ENCODE assay signal across 7 cellular contexts in genomic region chr14:93207468-93208308, GRCh38. TPM values are rescaled to one million over a fixed set of nuclear protein-coding genes. Genes with fewer than 3 reads are reported as not detected.
DNase-seq lines count a peak whose midpoint lies in the region; ATAC-seq and TF ChIP-seq lines count a peak whose summit lies in the region.

No MANE protein-coding gene starts in this region.

- ATAC-seq in GM21423 (IDR thresholded peaks at IDR 0.05; ENCODE audit: unreplicated experiment): peak; percentile 36

- DNase-seq in HPDE6-E6E7 (ENCODE audit: extremely low spot score) (peak; percentile 40), RPMI7951 (ENCODE audit: low read depth) (peak; percentile 59), caudate nucleus (lab: John Stamatoyannopoulos, UW) (peak in 37 of 61 donors; percentile 7 to 85 (median 65)), islet precursor cell (peak; percentile 74), smooth muscle cell (lab: John Stamatoyannopoulos, UW; ENCODE audit: unreplicated experiment) (peak; percentile 66)

- H3K36me3 ChIP-seq in ES-I3 (ENCODE audit: insufficient read depth, low read length): no peaks in the 10 kb centered on the region
- no peaks in the 10 kb centered on the region for H3K36me3 ChIP-seq in smooth muscle cell (ENCODE audit: low read depth)

- H3K9me3 ChIP-seq in ES-I3 (ENCODE audit: control insufficient read depth, insufficient read depth, low read length): no peaks in the 10 kb centered on the region
- no peaks in the 10 kb centered on the region for H3K9me3 ChIP-seq in smooth muscle cell (replicated peaks; ENCODE audit: low read depth)

- H3K79me2 ChIP-seq in smooth muscle cell (ENCODE audit: low read depth): peaks cover 29% of the 10 kb centered on the region

- H2AFZ ChIP-seq in smooth muscle cell (ENCODE audit: low read depth): peak overlapping the region; percentile 68

- peak overlapping the region; percentile 87 for H3K4me2 ChIP-seq in smooth muscle cell

- no peaks in the 10 kb centered on the region for H4K20me1 ChIP-seq in smooth muscle cell (ENCODE audit: low read depth)

- no peaks in the 10 kb centered on the region for H3K27me3 ChIP-seq in smooth muscle cell (ENCODE audit: low read depth)

- H3K9ac ChIP-seq in ES-I3 (ENCODE audit: low read depth, low read length) (peak overlapping the region; percentile 98), smooth muscle cell (ENCODE audit: low read depth) (peak overlapping the region; percentile 15)

- WGBS in smooth muscle cell (ENCODE audit: low lambda C conversion rate): 1% methylated on average over 16 of the region's 23 CpGs

- peak overlapping the region; percentile 73 for H3K4me3 ChIP-seq in smooth muscle cell

- H3F3A ChIP-seq in smooth muscle cell (ENCODE audit: low read depth): no peaks in the 10 kb centered on the region

- TF ChIP-seq CTCF in smooth muscle cell (IDR thresholded peaks at IDR 0.05; ENCODE audit: borderline replicate concordance, insufficient read depth, poor library complexity, severe bottlenecking): peak; percentile 46

- no peaks in the 10 kb centered on the region for H3K4me1 ChIP-seq in ES-I3 (ENCODE audit: insufficient read depth, low read length)
- H3K4me1 ChIP-seq in smooth muscle cell (ENCODE audit: low read depth): peaks cover 11% of the 10 kb centered on the region

- H3K27ac ChIP-seq in caudate nucleus (ENCODE audit: low read depth, low read length) (peak overlapping the region; percentile 55), smooth muscle cell (ENCODE audit: low read depth) (peak overlapping the region; percentile 33)

RNA-seq across cellular contexts. Expression of gene UBR7, which starts 0.6 kb away (rescaled TPM):
- total RNA-seq in RPMI7951 (2014; rRNA removed; shearing (Covaris generic)): 59.6 and 71.9 TPM in 2 replicates
- 12.8 and 22.7 TPM in 2 replicates for total RNA-seq in smooth muscle cell
- 8.0 and 12.0 TPM in 2 replicates for polyA plus RNA-seq in smooth muscle cell

RNA-seq across cellular contexts. Expression of gene GON7, which starts 0.8 kb away (rescaled TPM):
- 35.4 and 49.2 TPM in 2 replicates for total RNA-seq in RPMI7951 (2014; rRNA removed; shearing (Covaris generic))
- total RNA-seq in smooth muscle cell: 9.6 and 10.9 TPM in 2 replicates
- polyA plus RNA-seq in smooth muscle cell: 8.5 and 8.6 TPM in 2 replicates

RNA-seq across cellular contexts. Expression of gene LYSET, which starts 22.6 kb away (rescaled TPM):
- 10.2 and 15.4 TPM in 2 replicates for total RNA-seq in RPMI7951 (2014; rRNA removed; shearing (Covaris generic))
- 5.2 and 7.9 TPM in 2 replicates for total RNA-seq in smooth muscle cell
- 9.2 and 17.9 TPM in 2 replicates for polyA plus RNA-seq in smooth muscle cell

RNA-seq across cellular contexts. Expression of gene MOAP1, which starts 23.0 kb away (rescaled TPM):
- 6.5 and 9.3 TPM in 2 replicates for total RNA-seq in RPMI7951 (2014; rRNA removed; shearing (Covaris generic))
- total RNA-seq in smooth muscle cell: 6.9 and 9.9 TPM in 2 replicates
- polyA plus RNA-seq in smooth muscle cell: 7.7 and 8.2 TPM in 2 replicates

Comparison
In these comparisons a context has a peak if more than half of its experiments do, and no peak if none do; other contexts are left out.
1. Peak in every context shown above with its lines: DNase-seq, ATAC-seq, H3K4me3 ChIP-seq and H3K27ac ChIP-seq.